In the genomic region with DNA sequence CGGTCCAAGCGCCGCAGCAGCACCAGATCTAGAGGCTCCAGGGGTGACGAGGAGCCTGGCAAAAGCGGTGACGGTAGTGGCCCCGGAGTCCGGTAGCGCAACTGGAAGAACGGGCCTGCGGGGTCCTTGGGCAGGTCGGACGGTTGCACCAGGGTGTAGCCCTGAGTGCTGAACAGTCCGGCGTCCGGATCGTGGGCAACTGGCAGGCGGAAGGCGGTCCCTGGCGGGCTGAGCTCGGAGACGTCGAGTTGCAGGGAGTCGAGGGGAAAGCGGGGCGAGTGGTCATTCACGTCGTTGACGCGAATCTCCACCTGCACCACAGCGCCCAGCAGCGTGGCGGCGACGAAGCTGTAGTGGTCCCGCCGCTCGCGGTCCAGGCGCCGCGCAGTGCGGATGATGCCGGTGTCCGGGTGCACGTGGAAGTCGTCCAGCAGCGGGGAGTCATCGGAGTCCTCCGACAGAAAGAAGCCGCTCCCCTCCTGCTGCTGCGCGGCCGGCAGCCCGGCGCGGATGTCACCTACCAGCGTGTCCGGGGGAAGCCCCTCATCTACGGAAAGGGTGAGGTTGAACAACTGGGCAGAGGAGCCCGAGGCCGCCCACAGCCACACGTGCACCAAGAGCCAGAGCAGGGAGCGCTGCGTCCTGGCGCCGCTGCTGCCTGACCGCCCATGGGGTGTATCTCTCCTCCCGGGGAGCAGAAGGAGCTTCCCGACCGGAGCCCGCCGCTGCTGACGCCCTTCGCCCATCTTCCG, we compare ENCODE assay signal across 9 cellular contexts. TPM values are rescaled to one million over a fixed set of nuclear protein-coding genes. Genes with fewer than 3 reads are reported as not detected.
A peak's percentile ranks its signal among the peaks of the same experiment; 100 is the strongest.
DNase-seq lines count a peak whose midpoint lies in the region; ATAC-seq, FAIRE-seq and TF ChIP-seq lines count a peak whose summit lies in the region.
"Had no signal": no experiment of that assay in that cellular context is flagged by ENCODE, and none has a peak within 500 bp of the region (broad histone marks: within the 10 kb centered on the region; RNA-seq: fewer than 3 reads in every experiment).

No MANE protein-coding gene starts in this region.

- H3K9ac ChIP-seq in astrocyte (ENCODE audit: low read length): no peak overlapping the region

- DNase-seq in AG04450 (ENCODE audit: low read depth, low spot score) (no peak), astrocyte (ENCODE audit: low read depth) (no peak), left lung (peak in 1 of 2 donors; percentile 77), tibial artery (no peak)
- no peak for DNase-seq in effector CD8-positive, alpha-beta T cell (lab: John Stamatoyannopoulos, UW)

- H2AFZ ChIP-seq in astrocyte (ENCODE audit: low read depth, low read length): peak overlapping the region; percentile 73

- POLR2A ChIA-PET in AG04450 (lab: Yijun Ruan, JAX): no interaction called here

- H3K79me2 ChIP-seq in astrocyte (ENCODE audit: insufficient read depth, low read length): no peaks in the 10 kb centered on the region

- no peak overlapping the region for H3K27ac ChIP-seq in AG04450 (ENCODE audit: low read depth, low read length)
- H3K27ac ChIP-seq in astrocyte (ENCODE audit: low read depth, low read length): no peak overlapping the region
- H3K27ac ChIP-seq in left lung: no peak overlapping the region
- no peak overlapping the region for H3K27ac ChIP-seq in tibial artery

- peak overlapping the region; percentile 26 for H3K27ac Mint-ChIP-seq in astrocyte (ENCODE audit: unreplicated experiment)

- H3K36me3 ChIP-seq in astrocyte (ENCODE audit: insufficient read depth, low read length) (no peaks in the 10 kb centered on the region), left lung (no peaks in the 10 kb centered on the region), tibial artery (no peaks in the 10 kb centered on the region)

- H3K9me3 Mint-ChIP-seq in astrocyte (ENCODE audit: unreplicated experiment): peaks cover 9% of the 10 kb centered on the region

- peak; percentile 66 for ATAC-seq in GM19023 (IDR thresholded peaks at IDR 0.05; ENCODE audit: unreplicated experiment)
- peak; percentile 63 for ATAC-seq in HG03135 (IDR thresholded peaks at IDR 0.05; ENCODE audit: unreplicated experiment)
- peak; percentile 49 for ATAC-seq in left lung
- ATAC-seq in HG03280 (IDR thresholded peaks at IDR 0.05; ENCODE audit: unreplicated experiment): no peak

- H3K4me1 ChIP-seq in astrocyte (ENCODE audit: insufficient read depth, low read length) (no peaks in the 10 kb centered on the region), left lung (peaks cover 6 to 16% of the 10 kb centered on the region in 2 donors), tibial artery (peaks cover 0 to 26% (median 23%) of the 10 kb centered on the region in 4 donors)

- H3K9me3 ChIP-seq in AG04450 (ENCODE audit: control insufficient read depth, insufficient read depth, low read length): peaks cover 12% of the 10 kb centered on the region; the same call in 1 of the 2 replicates
- H3K9me3 ChIP-seq in astrocyte (ENCODE audit: insufficient read depth, low read depth, low read length): peaks cover 4% of the 10 kb centered on the region
- no peaks in the 10 kb centered on the region for H3K9me3 ChIP-seq in left lung
- H3K9me3 ChIP-seq in tibial artery: no peaks in the 10 kb centered on the region

- H3K4me3 ChIP-seq in AG04450 (ENCODE audit: low read depth, low read length): 0 out of 2 replicates have a peak overlapping the region, but pooled peaks have one; percentile 13
- peak overlapping the region; percentile 33 for H3K4me3 ChIP-seq in astrocyte (ENCODE audit: insufficient read depth, low read depth, low read length)
- H3K4me3 ChIP-seq in left lung: peak overlapping the region in 1 of 2 donors; percentile 22
- peak overlapping the region; percentile 30 to 49 for H3K4me3 ChIP-seq in tibial artery

- peaks cover 36% of the 10 kb centered on the region for H3K27me3 ChIP-seq in AG04450 (ENCODE audit: control insufficient read depth, insufficient read depth, low read length)
- peaks cover 36% of the 10 kb centered on the region for H3K27me3 ChIP-seq in astrocyte (ENCODE audit: insufficient read depth, low read length)
- peaks cover 44 to 86% of the 10 kb centered on the region in 2 donors for H3K27me3 ChIP-seq in left lung
- H3K27me3 ChIP-seq in tibial artery: peaks cover 0 to 55% of the 10 kb centered on the region in 2 donors

- TF ChIP-seq CTCF in AG04450 (IDR thresholded peaks at IDR 0.05; ENCODE audit: low read depth, low read length) (no peak), astrocyte (IDR thresholded peaks at IDR 0.05; ENCODE audit: insufficient read depth, low read depth, low read length) (no peak), left lung (IDR thresholded peaks at IDR 0.05) (no peak), tibial artery (IDR thresholded peaks at IDR 0.05) (no peak)

- CTCF ChIA-PET in AG04450 (lab: Charles Lee): no interaction called here

- peaks cover 34% of the 10 kb centered on the region for H3K27me3 Mint-ChIP-seq in astrocyte (ENCODE audit: low read depth, unreplicated experiment)

- H3K36me3 Mint-ChIP-seq in astrocyte (ENCODE audit: low read depth, unreplicated experiment): no peaks in the 10 kb centered on the region

- H3K4me2 ChIP-seq in astrocyte (ENCODE audit: low read length): peak overlapping the region; percentile 80

- no peaks in the 10 kb centered on the region for H3K4me1 Mint-ChIP-seq in astrocyte (ENCODE audit: low read depth, unreplicated experiment)

- H4K20me1 ChIP-seq in astrocyte (ENCODE audit: insufficient read depth, low read length): no peaks in the 10 kb centered on the region

- intact Hi-C loops in left lung (cut with DNase I): no loop called here
- intact Hi-C loops in tibial artery (cut with DNase I; ENCODE audit: low total_unique reads): no loop called here

- FAIRE-seq in astrocyte (lab: Jason Lieb, UNC): no peak
- FAIRE-seq: GM18507 had no signal

- H3K4me3 Mint-ChIP-seq in astrocyte (ENCODE audit: unreplicated experiment): peak overlapping the region; percentile 80

RNA-seq across cellular contexts. Expression of gene DCHS2, which starts 0.8 kb away (rescaled TPM):
- polyA plus RNA-seq in AG04450 (2011; rRNA removed): not detected in 2 replicates
- polyA minus RNA-seq in AG04450 (2011; rRNA and poly(A)+ RNA removed): not detected in 2 replicates
- total RNA-seq in astrocyte (0.25 and 0.36 TPM in 2 replicates), left lung (under 1 TPM; 0.12 to 0.13 TPM)

RNA-seq across cellular contexts. Expression of gene PLRG1, which starts 59.4 kb away (rescaled TPM):
- 105 and 141 TPM in 2 replicates for polyA plus RNA-seq in AG04450 (2011; rRNA removed)
- 122 and 145 TPM in 2 replicates for polyA minus RNA-seq in AG04450 (2011; rRNA and poly(A)+ RNA removed)
- 77.4 and 81.3 TPM in 2 replicates for total RNA-seq in astrocyte
- total RNA-seq in left lung: 10 to 100 TPM; 58.0 to 68.1 TPM
